9 cellular contexts compared by ENCODE assay signal in genomic region chr4:133154725-133155124, GRCh38. TPM values are rescaled to one million over a fixed set of nuclear protein-coding genes. Genes with fewer than 3 reads are reported as not detected.
DNase-seq lines count a peak whose midpoint lies in the region; ATAC-seq and TF ChIP-seq lines count a peak whose summit lies in the region.
"Had no signal": no experiment of that assay in that cellular context is flagged by ENCODE, and none has a peak within 500 bp of the region (broad histone marks: within the 10 kb centered on the region; RNA-seq: fewer than 3 reads in every experiment).

No MANE protein-coding gene starts in this region.

- H3K4me1 ChIP-seq in A673 (ENCODE audit: insufficient read depth, low read length, poor library complexity, severe bottlenecking), result peaks cover 11% of the 10 kb centered on the region

- peak; percentile 81 for TF ChIP-seq CTCF in A673 (conservative IDR thresholded peaks at IDR 0.05; ENCODE audit: low read depth, low read length)
- TF ChIP-seq CTCF in glutamatergic neuron (IDR thresholded peaks at IDR 0.05; ENCODE audit: partially characterized antibody, unreplicated experiment), result peak; percentile 65

- POLR2A ChIA-PET in A673 (lab: Charles Lee; ENCODE audit: low non-redundant PET), result interaction anchor here (0.6 kb wide), 1 partner anchor 116 kb away, joined by 4 read pairs; no protein-coding TSS in a partner anchor

- H3K9me3 ChIP-seq in A673 (ENCODE audit: low read depth, low read length, poor library complexity, severe bottlenecking), result no peaks in the 10 kb centered on the region

- ATAC-seq in SK-N-SH treated with all-trans-retinoic acid at 6 μM for 48 hours (peak; percentile 18; the same call in 1 of the 3 replicates), GM18520 (IDR thresholded peaks at IDR 0.05; ENCODE audit: unreplicated experiment) (no peak)

- no TSS peak for BruUV-seq in A673 (replicated peaks; lab: Mats Ljungman, UMichigan)

- H3K27me3 ChIP-seq in A673 (replicated peaks; ENCODE audit: insufficient read depth, low read depth, low read length, poor library complexity), result no peaks in the 10 kb centered on the region

- H3K9me3 Mint-ChIP-seq in glutamatergic neuron (ENCODE audit: unreplicated experiment), result peaks cover 3% of the 10 kb centered on the region
- H3K9me3 Mint-ChIP-seq: central memory CD8-positive, alpha-beta T cell had no signal

- H3K36me3 Mint-ChIP-seq in glutamatergic neuron (ENCODE audit: unreplicated experiment), result no peaks in the 10 kb centered on the region

- H3K27ac Mint-ChIP-seq in glutamatergic neuron (ENCODE audit: unreplicated experiment), result no peak overlapping the region

- H3K27me3 Mint-ChIP-seq in glutamatergic neuron (ENCODE audit: unreplicated experiment), result peaks cover 22% of the 10 kb centered on the region

- H3K4me3 ChIP-seq in A673 (ENCODE audit: low read depth, low read length, poor library complexity, severe bottlenecking), result peak overlapping the region; percentile 63

- no peak overlapping the region for H3K27ac ChIP-seq in A673 (ENCODE audit: low read depth, low read length, poor library complexity, severe bottlenecking)

- no peak overlapping the region for H3K4me3 Mint-ChIP-seq in glutamatergic neuron (ENCODE audit: unreplicated experiment)
- H3K4me3 Mint-ChIP-seq: central memory CD8-positive, alpha-beta T cell had no signal

- peaks cover 21% of the 10 kb centered on the region for H3K4me1 Mint-ChIP-seq in glutamatergic neuron (ENCODE audit: low read depth, unreplicated experiment)
- H3K4me1 Mint-ChIP-seq: central memory CD8-positive, alpha-beta T cell had no signal

- no peaks in the 10 kb centered on the region for H3K36me3 ChIP-seq in A673 (ENCODE audit: insufficient read depth, low read length, poor library complexity, severe bottlenecking)

- CTCF ChIA-PET in A673 (lab: Charles Lee), result interaction anchor here (0.6 kb wide), 1 partner anchor 1561 kb away, joined by 3 read pairs; no protein-coding TSS in a partner anchor

- intact Hi-C loops in A673 (cut with micrococcal nuclease; ENCODE audit: unreplicated experiment), result loop anchor here (2.0 to 5.0 kb wide), 3 partner anchors 163 to 483 kb away; no protein-coding TSS in a partner anchor

- DNase-seq in A673 (ENCODE audit: low spot score) (peak; percentile 71), H4 (ENCODE audit: low spot score) (peak; percentile 43), glutamatergic neuron (peak; percentile 33), NCI-H2107 treated with DMSO at 0.1 percent for 48 hours (lab: John Stamatoyannopoulos, UW; ENCODE audit: unreplicated experiment) (no peak), SW480 (ENCODE audit: low spot score) (no peak)
- no peak for DNase-seq in activated effector memory CD4-positive, alpha-beta T cell treated with anti-CD3 and anti-CD28 coated beads, Interleukin-2, amount 50 U/mL, for 16 hours

TF ChIP-seq in SK-N-SH treated with all-trans-retinoic acid at 6 μM for 48 hours, 23 proteins besides CTCF, POLR2A, EP300 and RAD21:
- TF ChIP-seq POU6F1 (CRISPR knock-in tag; IDR thresholded peaks at IDR 0.05; ENCODE audit: borderline replicate concordance, low read depth), result no peak
- no peak for TF ChIP-seq BACH2 (CRISPR knock-in tag; IDR thresholded peaks at IDR 0.05; ENCODE audit: borderline replicate concordance)
- no peak for TF ChIP-seq ZNF70 (CRISPR knock-in tag; IDR thresholded peaks at IDR 0.05)
- no peak for TF ChIP-seq TCF4 (CRISPR knock-in tag; IDR thresholded peaks at IDR 0.05; ENCODE audit: borderline replicate concordance)
- no peak for TF ChIP-seq ZFP30 (CRISPR knock-in tag; IDR thresholded peaks at IDR 0.05)
- no peak for TF ChIP-seq ESRRG (CRISPR knock-in tag; IDR thresholded peaks at IDR 0.05)
- TF ChIP-seq ISL1 (CRISPR knock-in tag; IDR thresholded peaks at IDR 0.05), result no peak
- no peak for TF ChIP-seq PPARA (CRISPR knock-in tag; IDR thresholded peaks at IDR 0.05; ENCODE audit: borderline replicate concordance)
- TF ChIP-seq RARB (CRISPR knock-in tag; IDR thresholded peaks at IDR 0.05), result no peak
- TF ChIP-seq, protein P1, sequence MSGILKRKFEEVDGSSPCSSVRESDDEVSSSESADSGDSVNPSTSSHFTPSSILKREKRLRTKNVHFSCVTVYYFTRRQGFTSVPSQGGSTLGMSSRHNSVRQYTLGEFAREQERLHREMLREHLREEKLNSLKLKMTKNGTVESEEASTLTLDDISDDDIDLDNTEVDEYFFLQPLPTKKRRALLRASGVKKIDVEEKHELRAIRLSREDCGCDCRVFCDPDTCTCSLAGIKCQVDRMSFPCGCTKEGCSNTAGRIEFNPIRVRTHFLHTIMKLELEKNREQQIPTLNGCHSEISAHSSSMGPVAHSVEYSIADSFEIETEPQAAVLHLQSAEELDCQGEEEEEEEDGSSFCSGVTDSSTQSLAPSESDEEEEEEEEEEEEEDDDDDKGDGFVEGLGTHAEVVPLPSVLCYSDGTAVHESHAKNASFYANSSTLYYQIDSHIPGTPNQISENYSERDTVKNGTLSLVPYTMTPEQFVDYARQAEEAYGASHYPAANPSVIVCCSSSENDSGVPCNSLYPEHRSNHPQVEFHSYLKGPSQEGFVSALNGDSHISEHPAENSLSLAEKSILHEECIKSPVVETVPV (CRISPR knock-in tag; IDR thresholded peaks at IDR 0.05), result no peak
- TF ChIP-seq, protein P2, sequence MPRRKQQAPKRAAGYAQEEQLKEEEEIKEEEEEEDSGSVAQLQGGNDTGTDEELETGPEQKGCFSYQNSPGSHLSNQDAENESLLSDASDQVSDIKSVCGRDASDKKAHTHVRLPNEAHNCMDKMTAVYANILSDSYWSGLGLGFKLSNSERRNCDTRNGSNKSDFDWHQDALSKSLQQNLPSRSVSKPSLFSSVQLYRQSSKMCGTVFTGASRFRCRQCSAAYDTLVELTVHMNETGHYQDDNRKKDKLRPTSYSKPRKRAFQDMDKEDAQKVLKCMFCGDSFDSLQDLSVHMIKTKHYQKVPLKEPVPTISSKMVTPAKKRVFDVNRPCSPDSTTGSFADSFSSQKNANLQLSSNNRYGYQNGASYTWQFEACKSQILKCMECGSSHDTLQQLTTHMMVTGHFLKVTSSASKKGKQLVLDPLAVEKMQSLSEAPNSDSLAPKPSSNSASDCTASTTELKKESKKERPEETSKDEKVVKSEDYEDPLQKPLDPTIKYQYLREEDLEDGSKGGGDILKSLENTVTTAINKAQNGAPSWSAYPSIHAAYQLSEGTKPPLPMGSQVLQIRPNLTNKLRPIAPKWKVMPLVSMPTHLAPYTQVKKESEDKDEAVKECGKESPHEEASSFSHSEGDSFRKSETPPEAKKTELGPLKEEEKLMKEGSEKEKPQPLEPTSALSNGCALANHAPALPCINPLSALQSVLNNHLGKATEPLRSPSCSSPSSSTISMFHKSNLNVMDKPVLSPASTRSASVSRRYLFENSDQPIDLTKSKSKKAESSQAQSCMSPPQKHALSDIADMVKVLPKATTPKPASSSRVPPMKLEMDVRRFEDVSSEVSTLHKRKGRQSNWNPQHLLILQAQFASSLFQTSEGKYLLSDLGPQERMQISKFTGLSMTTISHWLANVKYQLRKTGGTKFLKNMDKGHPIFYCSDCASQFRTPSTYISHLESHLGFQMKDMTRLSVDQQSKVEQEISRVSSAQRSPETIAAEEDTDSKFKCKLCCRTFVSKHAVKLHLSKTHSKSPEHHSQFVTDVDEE (CRISPR knock-in tag; IDR thresholded peaks at IDR 0.05), result no peak
- no peak for TF ChIP-seq OSR1 (CRISPR knock-in tag; IDR thresholded peaks at IDR 0.05)
- no peak for TF ChIP-seq SNAI2 (CRISPR knock-in tag; IDR thresholded peaks at IDR 0.05)
- no peak for TF ChIP-seq ZC3H10 (CRISPR knock-in tag; IDR thresholded peaks at IDR 0.05)
- TF ChIP-seq ARNTL (CRISPR knock-in tag; IDR thresholded peaks at IDR 0.05; ENCODE audit: borderline replicate concordance, low read depth), result no peak
- TF ChIP-seq GLIS3 (CRISPR knock-in tag; IDR thresholded peaks at IDR 0.05), result no peak
- TF ChIP-seq ZNF8 (CRISPR knock-in tag; IDR thresholded peaks at IDR 0.05), result no peak
- no peak for TF ChIP-seq ZNF565 (CRISPR knock-in tag; conservative IDR thresholded peaks at IDR 0.05; ENCODE audit: low read depth)

RNA-seq across cellular contexts. Expression of gene PCDH10, which starts 5.6 kb away (rescaled TPM):
- total RNA-seq in A673 (2021), result 40.6 and 43.4 TPM in 2 replicates
- total RNA-seq in H4 (2014; rRNA removed; shearing (Covaris generic)), result 4.5 and 5.5 TPM in 2 replicates
- 1.7 TPM for total RNA-seq in glutamatergic neuron (ENCODE audit: unreplicated experiment)

Comparison
In these comparisons a context has a peak if more than half of its experiments do, and no peak if none do; other contexts are left out.
1. DNase-seq: peak in A673 (single experiment), H4 (single experiment) and glutamatergic neuron (single experiment); none in NCI-H2107 treated with DMSO at 0.1 percent for 48 hours (single experiment), activated effector memory CD4-positive, alpha-beta T cell treated with anti-CD3 and anti-CD28 coated beads, Interleukin-2, amount 50 U/mL, for 16 hours (single experiment) and SW480 (single experiment).